ENCODE assay signal across 17 cellular contexts in genomic region chr17:80374039-80374731, GRCh38.
"Had no signal": no experiment of that assay in that cellular context is flagged by ENCODE, and none has a peak within 500 bp of the region (broad histone marks: within the 10 kb centered on the region; RNA-seq: fewer than 3 reads in every experiment).

No MANE protein-coding gene starts in this region.

- H3K4me3 ChIP-seq: ascending aorta, breast epithelium, dorsolateral prefrontal cortex, gastroesophageal sphincter, heart right ventricle, SK-N-MC had no signal

- H3K27me3 ChIP-seq: ascending aorta, breast epithelium, dorsolateral prefrontal cortex, gastroesophageal sphincter, heart right ventricle, neutrophil had no signal

- H3K9me3 ChIP-seq: ascending aorta, breast epithelium, gastroesophageal sphincter, heart right ventricle, neutrophil had no signal

- H3K4me3 Mint-ChIP-seq: naive B cell; stimulated activated naive CD8-positive, alpha-beta T cell treated with anti-CD3 and anti-CD28 coated beads, Interleukin-15, amount 100 ng/mL, for 72 hours; type B pancreatic cell had no signal

- DNase-seq: activated CD4-positive, alpha-beta T cell treated with anti-CD3 and anti-CD28 coated beads, Interleukin-2, amount 50 U/mL, for 48 hours; activated CD4-positive, CD25-positive, alpha-beta regulatory T cell treated with anti-CD3 and anti-CD28 coated beads, Interleukin-2, amount 50 U/mL, for 72 hours; activated gamma-delta T cell; heart right ventricle; naive B cell; Right ventricle myocardium superior; stimulated activated CD4-positive, alpha-beta T cell treated with anti-CD3 and anti-CD28 coated beads, Interleukin-4, amount 100 ng/mL, for 4 hours; stimulated activated CD8-positive, alpha-beta memory T cell treated with anti-CD3 and anti-CD28 coated beads, Interleukin-4, amount 100 ng/mL, for 48 hours; stimulated activated naive CD8-positive, alpha-beta T cell treated with anti-CD3 and anti-CD28 coated beads, Interleukin-15, amount 100 ng/mL, for 72 hours; T-helper 9 cell had no signal

- ATAC-seq: gastroesophageal sphincter; heart right ventricle; stimulated activated naive CD8-positive, alpha-beta T cell treated with anti-CD3 and anti-CD28 coated beads, Interleukin-15, amount 100 ng/mL, for 72 hours had no signal

- H3K4me1 ChIP-seq: ascending aorta, breast epithelium, gastroesophageal sphincter, heart right ventricle had no signal

- H3K27ac Mint-ChIP-seq: type B pancreatic cell had no signal

- H3K9me3 Mint-ChIP-seq: naive B cell; stimulated activated naive CD8-positive, alpha-beta T cell treated with anti-CD3 and anti-CD28 coated beads, Interleukin-15, amount 100 ng/mL, for 72 hours; type B pancreatic cell had no signal

- H3K27ac ChIP-seq: ascending aorta, breast epithelium, gastroesophageal sphincter, heart right ventricle, neutrophil, SK-N-MC had no signal

- H3K27me3 Mint-ChIP-seq: naive B cell; stimulated activated naive CD8-positive, alpha-beta T cell treated with anti-CD3 and anti-CD28 coated beads, Interleukin-15, amount 100 ng/mL, for 72 hours; type B pancreatic cell had no signal

- H3K4me1 Mint-ChIP-seq: naive B cell; stimulated activated naive CD8-positive, alpha-beta T cell treated with anti-CD3 and anti-CD28 coated beads, Interleukin-15, amount 100 ng/mL, for 72 hours had no signal
